18 cellular contexts compared by ENCODE assay signal in the genomic region with DNA sequence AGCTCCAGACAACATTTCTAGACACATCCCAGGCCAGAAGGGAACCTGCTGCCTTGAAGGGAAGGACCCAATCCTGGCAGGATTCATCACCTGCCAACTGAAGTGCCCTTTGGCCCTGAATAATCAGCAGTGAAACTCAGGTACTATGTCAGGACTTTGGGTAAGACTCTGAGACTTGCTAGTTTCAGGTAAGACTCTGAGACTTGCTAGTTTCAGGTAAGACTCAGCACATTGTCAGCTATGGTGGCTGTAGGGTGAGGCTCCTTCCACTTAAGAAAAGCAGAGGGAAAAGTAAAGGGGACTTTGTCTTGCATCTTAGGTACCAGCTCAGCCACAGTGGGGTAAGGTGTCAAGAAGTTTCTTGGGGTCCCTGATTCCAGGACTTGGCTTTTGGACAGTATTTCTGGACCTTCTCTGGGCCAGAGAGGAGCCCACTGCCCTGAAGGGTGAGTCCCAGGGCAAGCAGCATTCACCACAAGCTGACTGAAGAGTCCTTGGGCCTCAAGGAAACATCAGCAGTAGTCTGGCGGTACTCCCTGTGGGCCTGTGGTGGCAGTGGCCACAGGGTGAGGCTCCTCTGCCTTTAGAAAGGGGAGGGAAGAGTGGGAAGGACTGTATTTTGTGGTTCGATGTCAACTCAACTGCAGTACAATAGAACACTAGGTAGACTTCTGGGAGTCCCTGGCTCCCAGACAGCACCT. TPM values are rescaled to one million over a fixed set of nuclear protein-coding genes. Genes with fewer than 3 reads are reported as not detected.
DNase-seq lines count a peak whose midpoint lies in the region; ATAC-seq lines count a peak whose summit lies in the region.
"Had no signal": no experiment of that assay in that cellular context is flagged by ENCODE, and none has a peak within 500 bp of the region (broad histone marks: within the 10 kb centered on the region; RNA-seq: fewer than 3 reads in every experiment).

No MANE protein-coding gene starts in this region.

- H4K20me1 ChIP-seq in BLaER1 treated with 17β-estradiol and CSF1 and Interleukin-3, amounts not matched to agents 10 nM and 100 nM: no peaks in the 10 kb centered on the region

- H3K27me3 ChIP-seq in BLaER1 treated with 17β-estradiol and CSF1 and Interleukin-3, amounts not matched to agents 10 nM and 100 nM: no peaks in the 10 kb centered on the region
- H3K27me3 ChIP-seq: ovary, stomach had no signal

- DNase-seq in M059J (ENCODE audit: low read depth) (peak; percentile 55), kidney tubule cell (ENCODE audit: low spot score) (no peak), activated gamma-delta T cell (lab: John Stamatoyannopoulos, UW) (no peak), superior temporal gyrus (ENCODE audit: extremely low spot score) (no peak)
- DNase-seq in activated CD4-positive, alpha-beta T cell treated with anti-CD3 and anti-CD28 coated beads for 4 hours: no peak
- DNase-seq: activated B cell treated with CpG ODN at 0.5 μM for 24 hours; CD4-positive, CD25-positive, alpha-beta regulatory T cell; DMS79 treated with DMSO at 0.1 percent for 48 hours; NCI-H187; NCI-H446 treated with DMSO at 0.1 percent for 48 hours; ovary; SHP77 treated with DMSO at 0.1 percent for 48 hours; stimulated activated CD4-positive, alpha-beta T cell treated with anti-CD3 and anti-CD28 coated beads, Interleukin-1b, Interleukin-23, amount 100 ng/mL, for 48 hours; stomach had no signal

- no peak overlapping the region; a peak in 1 of 22 replicates for H3K27ac ChIP-seq in BLaER1 treated with 17β-estradiol and CSF1 and Interleukin-3, amounts not matched to agents 10 nM and 100 nM
- H3K27ac ChIP-seq: ovary, stomach had no signal

- H3K4me3 ChIP-seq in BLaER1 treated with 17β-estradiol and CSF1 and Interleukin-3, amounts not matched to agents 10 nM and 100 nM: no peak overlapping the region
- H3K4me3 ChIP-seq: ovary, stomach had no signal

- no peaks in the 10 kb centered on the region for H3K9me3 ChIP-seq in BLaER1 treated with 17β-estradiol and CSF1 and Interleukin-3, amounts not matched to agents 10 nM and 100 nM (replicated peaks in 1 of 11)
- H3K9me3 ChIP-seq: ovary, stomach had no signal

- no peak overlapping the region for H3K9ac ChIP-seq in BLaER1 treated with 17β-estradiol and CSF1 and Interleukin-3, amounts not matched to agents 10 nM and 100 nM

- H3K4me2 ChIP-seq in BLaER1 treated with 17β-estradiol and CSF1 and Interleukin-3, amounts not matched to agents 10 nM and 100 nM: peak overlapping the region; percentile 3 to 76 (median 56); a peak in 18 of 22 replicates

- ATAC-seq in GM19438 (IDR thresholded peaks at IDR 0.05; ENCODE audit: low read depth, unreplicated experiment): peak; percentile 49
- ATAC-seq in HG02763 (IDR thresholded peaks at IDR 0.05; ENCODE audit: unreplicated experiment): peak; percentile 44
- ATAC-seq: sciatic nerve had no signal

- H3K4me1 ChIP-seq in BLaER1 treated with 17β-estradiol and CSF1 and Interleukin-3, amounts not matched to agents 10 nM and 100 nM: peaks cover 12 to 44% (median 38%) of the 10 kb centered on the region in 10 experiments
- H3K4me1 ChIP-seq: stomach had no signal

- H3K36me3 ChIP-seq in BLaER1 treated with 17β-estradiol and CSF1 and Interleukin-3, amounts not matched to agents 10 nM and 100 nM: no peaks in the 10 kb centered on the region
- H3K36me3 ChIP-seq: ovary, stomach had no signal

RNA-seq across cellular contexts. Expression of gene COL8A1, which starts 13.7 kb away (rescaled TPM):
- total RNA-seq in M059J (2014; rRNA removed; shearing (Covaris generic)): 225 and 349 TPM in 2 replicates
- total RNA-seq: CD4-positive, CD25-positive, alpha-beta regulatory T cell had no signal
